Comparison of ENCODE assay signal across 23 cellular contexts in the genomic region with DNA sequence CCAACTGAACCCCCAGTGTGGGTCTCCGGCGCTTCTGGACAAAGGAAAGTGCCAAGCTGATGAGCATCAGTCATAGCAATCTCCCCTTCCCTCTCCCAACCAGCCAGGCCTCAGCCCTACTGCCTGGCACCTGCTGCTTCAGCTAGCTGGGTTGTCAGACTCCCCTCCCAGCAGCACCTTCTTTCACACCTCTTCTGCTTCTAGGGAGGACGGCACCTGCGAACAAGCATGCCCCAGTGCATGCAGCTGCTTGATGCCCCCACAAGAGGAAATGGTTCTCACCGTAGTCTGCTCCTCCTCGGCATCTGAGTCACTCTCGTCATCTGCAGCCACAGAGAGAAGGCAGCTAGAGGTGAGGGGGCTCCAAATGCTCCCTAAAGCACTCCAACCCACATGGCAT. TPM values are rescaled to one million over a fixed set of nuclear protein-coding genes. Genes with fewer than 3 reads are reported as not detected.
"Had no signal": no experiment of that assay in that cellular context is flagged by ENCODE, and none has a peak within 500 bp of the region (broad histone marks: within the 10 kb centered on the region; RNA-seq: fewer than 3 reads in every experiment).

No MANE protein-coding gene starts in this region.

- H3K4me3 Mint-ChIP-seq: memory B cell; natural killer cell; stimulated activated effector memory CD8-positive, alpha-beta T cell treated with anti-CD3 and anti-CD28 coated beads, Interleukin-12 subunit alpha, Interleukin-12 subunit beta, amount 100 ng/mL, for 72 hours had no signal

- DNase-seq: effector CD4-positive, alpha-beta T cell; foreskin keratinocyte; heart right ventricle; left ventricle myocardium superior; lower lobe of right lung; natural killer cell; stimulated activated CD4-positive, alpha-beta T cell treated with anti-CD3 and anti-CD28 coated beads, Interleukin-2, amount 100 ng/mL, for 24 hours; stimulated activated CD4-positive, alpha-beta T cell treated with anti-CD3 and anti-CD28 coated beads, Interleukin-4, amount 100 ng/mL, for 24 hours; stimulated activated naive CD4-positive, alpha-beta T cell treated with Interleukin-2 at 50 U/mL for 16 hours; upper lobe of left lung had no signal

- H3K4me3 ChIP-seq: dorsolateral prefrontal cortex, esophagus muscularis mucosa, gastroesophageal sphincter, heart right ventricle, lower lobe of right lung, right atrium auricular region, smooth muscle cell, thoracic aorta, tibial nerve, upper lobe of left lung had no signal

- ATAC-seq: foreskin keratinocyte; gastroesophageal sphincter; heart right ventricle; left ventricle myocardium superior; lower lobe of right lung; natural killer cell; sciatic nerve; stimulated activated effector memory CD8-positive, alpha-beta T cell treated with anti-CD3 and anti-CD28 coated beads, Interleukin-12 subunit alpha, Interleukin-12 subunit beta, amount 100 ng/mL, for 72 hours had no signal

- H3K4me2 ChIP-seq: smooth muscle cell had no signal

- H3K27ac ChIP-seq: dorsolateral prefrontal cortex, esophagus muscularis mucosa, foreskin keratinocyte, gastroesophageal sphincter, heart right ventricle, lower lobe of right lung, neutrophil, parathyroid adenoma, right atrium auricular region, thoracic aorta, tibial nerve, upper lobe of left lung had no signal

- H3K27me3 ChIP-seq: dorsolateral prefrontal cortex, esophagus muscularis mucosa, foreskin keratinocyte, gastroesophageal sphincter, heart right ventricle, neutrophil, right atrium auricular region, tibial nerve, upper lobe of left lung had no signal

- H3K4me1 ChIP-seq: esophagus muscularis mucosa, foreskin keratinocyte, gastroesophageal sphincter, heart right ventricle, lower lobe of right lung, parathyroid adenoma, right atrium auricular region, tibial nerve, upper lobe of left lung had no signal

- H3K9me3 ChIP-seq: esophagus muscularis mucosa, gastroesophageal sphincter, heart right ventricle, lower lobe of right lung, neutrophil, right atrium auricular region, thoracic aorta, tibial nerve, upper lobe of left lung had no signal

- H3K79me2 ChIP-seq: parathyroid adenoma had no signal

- H2AFZ ChIP-seq: parathyroid adenoma had no signal

- H3K9ac ChIP-seq: parathyroid adenoma had no signal

- H3K27ac Mint-ChIP-seq: memory B cell; natural killer cell; progenitor cell of endocrine pancreas; stimulated activated effector memory CD8-positive, alpha-beta T cell treated with anti-CD3 and anti-CD28 coated beads, Interleukin-12 subunit alpha, Interleukin-12 subunit beta, amount 100 ng/mL, for 72 hours had no signal

- H3K4me1 Mint-ChIP-seq: memory B cell; natural killer cell; stimulated activated effector memory CD8-positive, alpha-beta T cell treated with anti-CD3 and anti-CD28 coated beads, Interleukin-12 subunit alpha, Interleukin-12 subunit beta, amount 100 ng/mL, for 72 hours had no signal

- H3K9me3 Mint-ChIP-seq: memory B cell; natural killer cell; stimulated activated effector memory CD8-positive, alpha-beta T cell treated with anti-CD3 and anti-CD28 coated beads, Interleukin-12 subunit alpha, Interleukin-12 subunit beta, amount 100 ng/mL, for 72 hours had no signal

- H3K27me3 Mint-ChIP-seq: memory B cell, progenitor cell of endocrine pancreas had no signal

RNA-seq across cellular contexts. Expression of gene NEFH, which starts 48.1 kb away (rescaled TPM):
- total RNA-seq: smooth muscle cell had no signal
